Comparison of ENCODE assay signal across 8 cellular contexts in the genomic region with DNA sequence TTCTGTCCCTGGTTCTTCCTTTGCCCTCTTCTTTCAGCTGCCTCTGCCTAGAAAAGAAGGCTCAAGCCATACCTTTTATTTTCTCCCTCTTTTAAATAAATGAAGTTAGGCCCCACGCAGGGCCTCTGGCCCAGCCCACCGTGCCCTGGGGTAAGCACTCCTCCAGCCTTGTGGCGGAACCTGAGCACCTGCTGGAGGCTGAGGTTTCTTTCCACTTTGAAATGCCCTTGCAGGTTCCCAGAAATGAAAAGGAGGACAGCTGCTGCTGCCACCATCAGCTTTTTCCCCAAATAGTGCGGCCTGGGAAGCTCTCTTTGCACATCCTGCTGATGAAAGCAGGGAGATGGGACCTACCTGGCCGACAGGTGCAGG.
A peak's percentile ranks its signal among the peaks of the same experiment; 100 is the strongest.
DNase-seq lines count a peak whose midpoint lies in the region; ATAC-seq, FAIRE-seq and TF ChIP-seq lines count a peak whose summit lies in the region.

No MANE protein-coding gene starts in this region.

- no peak for ATAC-seq in Right ventricle myocardium superior (ENCODE audit: poor library complexity)
- ATAC-seq in upper lobe of right lung: no peak
- no peak for ATAC-seq in HG02970 (IDR thresholded peaks at IDR 0.05; ENCODE audit: low FRiP score, unreplicated experiment)

- no peaks in the 10 kb centered on the region for H3K9me2 ChIP-seq in hepatocyte (replicated peaks; ENCODE audit: insufficient read depth)

- H3K9me3 ChIP-seq in right atrium auricular region (no peaks in the 10 kb centered on the region), hepatocyte (ENCODE audit: low read depth) (no peaks in the 10 kb centered on the region), upper lobe of right lung (no peaks in the 10 kb centered on the region)

- FAIRE-seq in urothelium cell line (lab: Jason Lieb, UNC): no peak

- 79% methylated on average over 5 of the region's 5 CpGs for WGBS in hepatocyte (ENCODE audit: low lambda C conversion rate, missing lambda C conversion rate)

- intact Hi-C loops in Right ventricle myocardium superior (cut with DNase I): no loop called here
- intact Hi-C loops in upper lobe of right lung (cut with DNase I): no loop called here

- peaks cover 0 to 29% of the 10 kb centered on the region in 2 donors for H3K4me1 ChIP-seq in right atrium auricular region
- H3K4me1 ChIP-seq in hepatocyte (ENCODE audit: insufficient read depth): peaks cover 21% of the 10 kb centered on the region
- H3K4me1 ChIP-seq in upper lobe of right lung: peaks cover 36% of the 10 kb centered on the region

- DNase-seq in right atrium auricular region (ENCODE audit: low spot score): no peak
- DNase-seq in Right ventricle myocardium superior: no peak
- DNase-seq in NCI-H2196 treated with DMSO at 0.1 percent for 48 hours (lab: John Stamatoyannopoulos, UW; ENCODE audit: unreplicated experiment): peak; percentile 66
- no peak for DNase-seq in hepatocyte (ENCODE audit: low spot score)
- DNase-seq in upper lobe of right lung: peak; percentile 37
- no peak for DNase-seq in stimulated activated CD4-positive, alpha-beta T cell treated with anti-CD3 and anti-CD28 coated beads, Interleukin-4, amount 100 ng/mL, for 24 hours
- DNase-seq in urothelium cell line (ENCODE audit: low spot score): no peak

- no peaks in the 10 kb centered on the region for H4K20me1 ChIP-seq in hepatocyte (ENCODE audit: insufficient read depth, poor library complexity, severe bottlenecking)

- H2AFZ ChIP-seq in hepatocyte: no peak overlapping the region

- TF ChIP-seq CTCF in right atrium auricular region (IDR thresholded peaks at IDR 0.05) (no peak), hepatocyte (IDR thresholded peaks at IDR 0.05; ENCODE audit: poor library complexity) (no peak), upper lobe of right lung (IDR thresholded peaks at IDR 0.05) (no peak)

- peak overlapping the region; percentile 27 for H3K4me2 ChIP-seq in hepatocyte

- H3K27me3 ChIP-seq in right atrium auricular region: no peaks in the 10 kb centered on the region
- H3K27me3 ChIP-seq in hepatocyte: no peaks in the 10 kb centered on the region
- H3K27me3 ChIP-seq in upper lobe of right lung: no peaks in the 10 kb centered on the region

- H3K79me2 ChIP-seq in hepatocyte: no peaks in the 10 kb centered on the region

- no peak overlapping the region for H3K4me3 ChIP-seq in right atrium auricular region
- H3K4me3 ChIP-seq in hepatocyte: no peak overlapping the region
- H3K4me3 ChIP-seq in upper lobe of right lung: peak overlapping the region; percentile 13

- H3K27ac ChIP-seq in right atrium auricular region (peak overlapping the region; percentile 79 to 81), hepatocyte (no peak overlapping the region), upper lobe of right lung (peak overlapping the region; percentile 17)

- H3K36me3 ChIP-seq in right atrium auricular region: no peaks in the 10 kb centered on the region
- no peaks in the 10 kb centered on the region for H3K36me3 ChIP-seq in hepatocyte (replicated peaks; ENCODE audit: insufficient read depth, low read depth)
- H3K36me3 ChIP-seq in upper lobe of right lung: no peaks in the 10 kb centered on the region

Comparison
In these comparisons a context has a peak if more than half of its experiments do, and no peak if none do; other contexts are left out.
1. DNase-seq: peak in NCI-H2196 treated with DMSO at 0.1 percent for 48 hours (single experiment) and upper lobe of right lung (single experiment); none in right atrium auricular region (single experiment), Right ventricle myocardium superior (single experiment), hepatocyte (single experiment), stimulated activated CD4-positive, alpha-beta T cell treated with anti-CD3 and anti-CD28 coated beads, Interleukin-4, amount 100 ng/mL, for 24 hours (single experiment) and urothelium cell line (single experiment).